In the genomic region with DNA sequence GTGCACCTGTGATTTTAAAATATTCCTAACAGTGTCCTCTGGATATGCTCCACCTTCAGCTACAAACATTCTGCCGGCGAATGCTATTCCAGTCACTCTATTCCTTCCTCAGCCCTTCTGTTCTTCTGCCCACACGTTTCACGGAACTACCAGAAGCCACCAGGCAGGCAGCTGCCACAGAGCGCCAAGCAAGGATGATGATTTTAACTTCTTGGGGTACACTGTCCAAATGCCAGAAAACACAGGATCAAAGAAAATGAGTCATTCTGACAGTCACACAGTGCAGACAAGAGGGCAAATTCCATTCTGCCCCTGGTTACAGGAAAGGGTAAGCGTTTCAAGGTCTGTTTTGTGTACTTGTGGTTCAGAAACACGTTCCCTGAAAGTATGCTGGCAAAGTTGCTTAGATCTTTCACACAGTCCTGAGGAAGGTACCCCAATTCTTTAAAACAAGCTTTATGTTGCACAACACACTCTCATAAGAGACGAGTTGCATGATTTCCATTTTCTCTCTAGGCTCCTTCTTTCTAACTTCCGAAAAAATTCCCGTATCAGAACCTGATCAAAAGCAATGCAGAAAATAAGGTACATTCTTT, we compare ENCODE assay signal across 1 cellular context.
TF ChIP-seq lines count a peak whose summit lies in the region.

No MANE protein-coding gene starts in this region.

TF ChIP-seq in HepG2, 621 proteins besides CTCF, POLR2A, EP300 and RAD21 (continued from another document and continues in another):
- TF ChIP-seq, protein P1, sequence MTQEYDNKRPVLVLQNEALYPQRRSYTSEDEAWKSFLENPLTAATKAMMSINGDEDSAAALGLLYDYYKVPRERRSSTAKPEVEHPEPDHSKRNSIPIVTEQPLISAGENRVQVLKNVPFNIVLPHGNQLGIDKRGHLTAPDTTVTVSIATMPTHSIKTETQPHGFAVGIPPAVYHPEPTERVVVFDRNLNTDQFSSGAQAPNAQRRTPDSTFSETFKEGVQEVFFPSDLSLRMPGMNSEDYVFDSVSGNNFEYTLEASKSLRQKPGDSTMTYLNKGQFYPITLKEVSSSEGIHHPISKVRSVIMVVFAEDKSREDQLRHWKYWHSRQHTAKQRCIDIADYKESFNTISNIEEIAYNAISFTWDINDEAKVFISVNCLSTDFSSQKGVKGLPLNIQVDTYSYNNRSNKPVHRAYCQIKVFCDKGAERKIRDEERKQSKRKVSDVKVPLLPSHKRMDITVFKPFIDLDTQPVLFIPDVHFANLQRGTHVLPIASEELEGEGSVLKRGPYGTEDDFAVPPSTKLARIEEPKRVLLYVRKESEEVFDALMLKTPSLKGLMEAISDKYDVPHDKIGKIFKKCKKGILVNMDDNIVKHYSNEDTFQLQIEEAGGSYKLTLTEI (CRISPR knock-in tag; conservative IDR thresholded peaks at IDR 0.05) = no peak
- TF ChIP-seq ZNF792 (CRISPR knock-in tag; IDR thresholded peaks at IDR 0.05) (peak; percentile 91), HNRNPL (IDR thresholded peaks at IDR 0.05; ENCODE audit: low read depth, low read length) (0 out of 2 replicates have a peak, but pooled peaks have one; percentile 29), ZNF567 (CRISPR knock-in tag; IDR thresholded peaks at IDR 0.05; ENCODE audit: borderline replicate concordance) (peak; percentile 51; the same call in 1 of the 2 replicates), FLYWCH1 (CRISPR knock-in tag; IDR thresholded peaks at IDR 0.05) (no peak), MED8 (CRISPR knock-in tag; IDR thresholded peaks at IDR 0.05; ENCODE audit: insufficient replicate concordance) (peak; percentile 94), ZNF264 (CRISPR knock-in tag; IDR thresholded peaks at IDR 0.05) (peak; percentile 83), ZNF572 (CRISPR knock-in tag; IDR thresholded peaks at IDR 0.05) (no peak), ETV6 (CRISPR knock-in tag; conservative IDR thresholded peaks at IDR 0.05) (peak; percentile 24; the same call in 1 of the 2 replicates), CBFB (CRISPR knock-in tag; IDR thresholded peaks at IDR 0.05) (peak; percentile 98), AKAP8 (CRISPR knock-in tag; IDR thresholded peaks at IDR 0.05) (peak; percentile 37; the same call in 1 of the 2 replicates), MED1 (CRISPR knock-in tag; IDR thresholded peaks at IDR 0.05) (peak; percentile 99), SATB2 (CRISPR knock-in tag; IDR thresholded peaks at IDR 0.05) (0 out of 2 replicates have a peak, but pooled peaks have one; percentile 17), ISX (CRISPR knock-in tag; conservative IDR thresholded peaks at IDR 0.05) (no peak)
- TF ChIP-seq, protein P2, sequence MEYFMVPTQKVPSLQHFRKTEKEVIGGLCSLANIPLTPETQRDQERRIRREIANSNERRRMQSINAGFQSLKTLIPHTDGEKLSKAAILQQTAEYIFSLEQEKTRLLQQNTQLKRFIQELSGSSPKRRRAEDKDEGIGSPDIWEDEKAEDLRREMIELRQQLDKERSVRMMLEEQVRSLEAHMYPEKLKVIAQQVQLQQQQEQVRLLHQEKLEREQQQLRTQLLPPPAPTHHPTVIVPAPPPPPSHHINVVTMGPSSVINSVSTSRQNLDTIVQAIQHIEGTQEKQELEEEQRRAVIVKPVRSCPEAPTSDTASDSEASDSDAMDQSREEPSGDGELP (IDR thresholded peaks at IDR 0.05; ENCODE audit: borderline replicate concordance, low read depth) = peak; percentile 56; the same call in 1 of the 2 replicates
- TF ChIP-seq, protein P3, sequence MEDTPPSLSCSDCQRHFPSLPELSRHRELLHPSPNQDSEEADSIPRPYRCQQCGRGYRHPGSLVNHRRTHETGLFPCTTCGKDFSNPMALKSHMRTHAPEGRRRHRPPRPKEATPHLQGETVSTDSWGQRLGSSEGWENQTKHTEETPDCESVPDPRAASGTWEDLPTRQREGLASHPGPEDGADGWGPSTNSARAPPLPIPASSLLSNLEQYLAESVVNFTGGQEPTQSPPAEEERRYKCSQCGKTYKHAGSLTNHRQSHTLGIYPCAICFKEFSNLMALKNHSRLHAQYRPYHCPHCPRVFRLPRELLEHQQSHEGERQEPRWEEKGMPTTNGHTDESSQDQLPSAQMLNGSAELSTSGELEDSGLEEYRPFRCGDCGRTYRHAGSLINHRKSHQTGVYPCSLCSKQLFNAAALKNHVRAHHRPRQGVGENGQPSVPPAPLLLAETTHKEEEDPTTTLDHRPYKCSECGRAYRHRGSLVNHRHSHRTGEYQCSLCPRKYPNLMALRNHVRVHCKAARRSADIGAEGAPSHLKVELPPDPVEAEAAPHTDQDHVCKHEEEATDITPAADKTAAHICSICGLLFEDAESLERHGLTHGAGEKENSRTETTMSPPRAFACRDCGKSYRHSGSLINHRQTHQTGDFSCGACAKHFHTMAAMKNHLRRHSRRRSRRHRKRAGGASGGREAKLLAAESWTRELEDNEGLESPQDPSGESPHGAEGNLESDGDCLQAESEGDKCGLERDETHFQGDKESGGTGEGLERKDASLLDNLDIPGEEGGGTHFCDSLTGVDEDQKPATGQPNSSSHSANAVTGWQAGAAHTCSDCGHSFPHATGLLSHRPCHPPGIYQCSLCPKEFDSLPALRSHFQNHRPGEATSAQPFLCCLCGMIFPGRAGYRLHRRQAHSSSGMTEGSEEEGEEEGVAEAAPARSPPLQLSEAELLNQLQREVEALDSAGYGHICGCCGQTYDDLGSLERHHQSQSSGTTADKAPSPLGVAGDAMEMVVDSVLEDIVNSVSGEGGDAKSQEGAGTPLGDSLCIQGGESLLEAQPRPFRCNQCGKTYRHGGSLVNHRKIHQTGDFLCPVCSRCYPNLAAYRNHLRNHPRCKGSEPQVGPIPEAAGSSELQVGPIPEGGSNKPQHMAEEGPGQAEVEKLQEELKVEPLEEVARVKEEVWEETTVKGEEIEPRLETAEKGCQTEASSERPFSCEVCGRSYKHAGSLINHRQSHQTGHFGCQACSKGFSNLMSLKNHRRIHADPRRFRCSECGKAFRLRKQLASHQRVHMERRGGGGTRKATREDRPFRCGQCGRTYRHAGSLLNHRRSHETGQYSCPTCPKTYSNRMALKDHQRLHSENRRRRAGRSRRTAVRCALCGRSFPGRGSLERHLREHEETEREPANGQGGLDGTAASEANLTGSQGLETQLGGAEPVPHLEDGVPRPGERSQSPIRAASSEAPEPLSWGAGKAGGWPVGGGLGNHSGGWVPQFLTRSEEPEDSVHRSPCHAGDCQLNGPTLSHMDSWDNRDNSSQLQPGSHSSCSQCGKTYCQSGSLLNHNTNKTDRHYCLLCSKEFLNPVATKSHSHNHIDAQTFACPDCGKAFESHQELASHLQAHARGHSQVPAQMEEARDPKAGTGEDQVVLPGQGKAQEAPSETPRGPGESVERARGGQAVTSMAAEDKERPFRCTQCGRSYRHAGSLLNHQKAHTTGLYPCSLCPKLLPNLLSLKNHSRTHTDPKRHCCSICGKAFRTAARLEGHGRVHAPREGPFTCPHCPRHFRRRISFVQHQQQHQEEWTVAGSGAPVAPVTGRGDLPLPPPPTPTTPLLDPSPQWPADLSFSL (CRISPR knock-in tag; IDR thresholded peaks at IDR 0.05) = no peak; the same call in 1 of the 2 replicates
- TF ChIP-seq, protein P4, sequence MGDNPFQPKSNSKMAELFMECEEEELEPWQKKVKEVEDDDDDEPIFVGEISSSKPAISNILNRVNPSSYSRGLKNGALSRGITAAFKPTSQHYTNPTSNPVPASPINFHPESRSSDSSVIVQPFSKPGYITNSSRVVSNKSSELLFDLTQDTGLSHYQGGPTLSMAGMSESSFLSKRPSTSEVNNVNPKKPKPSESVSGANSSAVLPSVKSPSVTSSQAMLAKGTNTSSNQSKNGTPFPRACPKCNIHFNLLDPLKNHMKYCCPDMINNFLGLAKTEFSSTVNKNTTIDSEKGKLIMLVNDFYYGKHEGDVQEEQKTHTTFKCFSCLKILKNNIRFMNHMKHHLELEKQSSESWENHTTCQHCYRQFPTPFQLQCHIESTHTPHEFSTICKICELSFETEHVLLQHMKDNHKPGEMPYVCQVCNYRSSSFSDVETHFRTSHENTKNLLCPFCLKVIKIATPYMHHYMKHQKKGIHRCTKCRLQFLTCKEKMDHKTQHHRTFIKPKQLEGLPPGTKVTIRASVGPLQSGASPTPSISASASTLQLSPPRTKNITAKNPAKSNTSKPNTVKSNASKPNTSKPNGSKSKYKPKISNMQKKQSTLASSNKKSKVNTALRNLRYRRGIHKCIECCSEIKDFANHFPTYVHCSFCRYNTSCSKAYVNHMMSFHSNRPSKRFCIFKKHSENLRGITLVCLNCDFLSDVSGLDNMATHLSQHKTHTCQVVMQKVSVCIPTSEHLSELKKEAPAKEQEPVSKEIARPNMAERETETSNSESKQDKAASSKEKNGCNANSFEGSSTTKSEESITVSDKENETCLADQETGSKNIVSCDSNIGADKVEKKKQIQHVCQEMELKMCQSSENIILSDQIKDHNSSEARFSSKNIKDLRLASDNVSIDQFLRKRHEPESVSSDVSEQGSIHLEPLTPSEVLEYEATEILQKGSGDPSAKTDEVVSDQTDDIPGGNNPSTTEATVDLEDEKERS (CRISPR knock-in tag; IDR thresholded peaks at IDR 0.05) = peak; percentile 74; the same call in 1 of the 2 replicates
- TF ChIP-seq, protein P5, sequence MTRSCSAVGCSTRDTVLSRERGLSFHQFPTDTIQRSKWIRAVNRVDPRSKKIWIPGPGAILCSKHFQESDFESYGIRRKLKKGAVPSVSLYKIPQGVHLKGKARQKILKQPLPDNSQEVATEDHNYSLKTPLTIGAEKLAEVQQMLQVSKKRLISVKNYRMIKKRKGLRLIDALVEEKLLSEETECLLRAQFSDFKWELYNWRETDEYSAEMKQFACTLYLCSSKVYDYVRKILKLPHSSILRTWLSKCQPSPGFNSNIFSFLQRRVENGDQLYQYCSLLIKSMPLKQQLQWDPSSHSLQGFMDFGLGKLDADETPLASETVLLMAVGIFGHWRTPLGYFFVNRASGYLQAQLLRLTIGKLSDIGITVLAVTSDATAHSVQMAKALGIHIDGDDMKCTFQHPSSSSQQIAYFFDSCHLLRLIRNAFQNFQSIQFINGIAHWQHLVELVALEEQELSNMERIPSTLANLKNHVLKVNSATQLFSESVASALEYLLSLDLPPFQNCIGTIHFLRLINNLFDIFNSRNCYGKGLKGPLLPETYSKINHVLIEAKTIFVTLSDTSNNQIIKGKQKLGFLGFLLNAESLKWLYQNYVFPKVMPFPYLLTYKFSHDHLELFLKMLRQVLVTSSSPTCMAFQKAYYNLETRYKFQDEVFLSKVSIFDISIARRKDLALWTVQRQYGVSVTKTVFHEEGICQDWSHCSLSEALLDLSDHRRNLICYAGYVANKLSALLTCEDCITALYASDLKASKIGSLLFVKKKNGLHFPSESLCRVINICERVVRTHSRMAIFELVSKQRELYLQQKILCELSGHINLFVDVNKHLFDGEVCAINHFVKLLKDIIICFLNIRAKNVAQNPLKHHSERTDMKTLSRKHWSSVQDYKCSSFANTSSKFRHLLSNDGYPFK (CRISPR knock-in tag; IDR thresholded peaks at IDR 0.05; ENCODE audit: borderline replicate concordance) = no peak
- TF ChIP-seq, protein P6, sequence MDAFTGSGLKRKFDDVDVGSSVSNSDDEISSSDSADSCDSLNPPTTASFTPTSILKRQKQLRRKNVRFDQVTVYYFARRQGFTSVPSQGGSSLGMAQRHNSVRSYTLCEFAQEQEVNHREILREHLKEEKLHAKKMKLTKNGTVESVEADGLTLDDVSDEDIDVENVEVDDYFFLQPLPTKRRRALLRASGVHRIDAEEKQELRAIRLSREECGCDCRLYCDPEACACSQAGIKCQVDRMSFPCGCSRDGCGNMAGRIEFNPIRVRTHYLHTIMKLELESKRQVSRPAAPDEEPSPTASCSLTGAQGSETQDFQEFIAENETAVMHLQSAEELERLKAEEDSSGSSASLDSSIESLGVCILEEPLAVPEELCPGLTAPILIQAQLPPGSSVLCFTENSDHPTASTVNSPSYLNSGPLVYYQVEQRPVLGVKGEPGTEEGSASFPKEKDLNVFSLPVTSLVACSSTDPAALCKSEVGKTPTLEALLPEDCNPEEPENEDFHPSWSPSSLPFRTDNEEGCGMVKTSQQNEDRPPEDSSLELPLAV (CRISPR knock-in tag; conservative IDR thresholded peaks at IDR 0.05; ENCODE audit: low read depth) = no peak
- TF ChIP-seq, protein P7, sequence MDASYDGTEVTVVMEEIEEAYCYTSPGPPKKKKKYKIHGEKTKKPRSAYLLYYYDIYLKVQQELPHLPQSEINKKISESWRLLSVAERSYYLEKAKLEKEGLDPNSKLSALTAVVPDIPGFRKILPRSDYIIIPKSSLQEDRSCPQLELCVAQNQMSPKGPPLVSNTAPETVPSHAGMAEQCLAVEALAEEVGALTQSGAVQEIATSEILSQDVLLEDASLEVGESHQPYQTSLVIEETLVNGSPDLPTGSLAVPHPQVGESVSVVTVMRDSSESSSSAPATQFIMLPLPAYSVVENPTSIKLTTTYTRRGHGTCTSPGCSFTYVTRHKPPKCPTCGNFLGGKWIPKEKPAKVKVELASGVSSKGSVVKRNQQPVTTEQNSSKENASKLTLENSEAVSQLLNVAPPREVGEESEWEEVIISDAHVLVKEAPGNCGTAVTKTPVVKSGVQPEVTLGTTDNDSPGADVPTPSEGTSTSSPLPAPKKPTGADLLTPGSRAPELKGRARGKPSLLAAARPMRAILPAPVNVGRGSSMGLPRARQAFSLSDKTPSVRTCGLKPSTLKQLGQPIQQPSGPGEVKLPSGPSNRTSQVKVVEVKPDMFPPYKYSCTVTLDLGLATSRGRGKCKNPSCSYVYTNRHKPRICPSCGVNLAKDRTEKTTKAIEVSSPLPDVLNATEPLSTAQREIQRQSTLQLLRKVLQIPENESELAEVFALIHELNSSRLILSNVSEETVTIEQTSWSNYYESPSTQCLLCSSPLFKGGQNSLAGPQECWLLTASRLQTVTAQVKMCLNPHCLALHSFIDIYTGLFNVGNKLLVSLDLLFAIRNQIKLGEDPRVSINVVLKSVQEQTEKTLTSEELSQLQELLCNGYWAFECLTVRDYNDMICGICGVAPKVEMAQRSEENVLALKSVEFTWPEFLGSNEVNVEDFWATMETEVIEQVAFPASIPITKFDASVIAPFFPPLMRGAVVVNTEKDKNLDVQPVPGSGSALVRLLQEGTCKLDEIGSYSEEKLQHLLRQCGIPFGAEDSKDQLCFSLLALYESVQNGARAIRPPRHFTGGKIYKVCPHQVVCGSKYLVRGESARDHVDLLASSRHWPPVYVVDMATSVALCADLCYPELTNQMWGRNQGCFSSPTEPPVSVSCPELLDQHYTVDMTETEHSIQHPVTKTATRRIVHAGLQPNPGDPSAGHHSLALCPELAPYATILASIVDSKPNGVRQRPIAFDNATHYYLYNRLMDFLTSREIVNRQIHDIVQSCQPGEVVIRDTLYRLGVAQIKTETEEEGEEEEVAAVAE (CRISPR knock-in tag; IDR thresholded peaks at IDR 0.05; ENCODE audit: borderline replicate concordance) = peak; percentile 88; the same call in 1 of the 2 replicates
- TF ChIP-seq, protein P8, sequence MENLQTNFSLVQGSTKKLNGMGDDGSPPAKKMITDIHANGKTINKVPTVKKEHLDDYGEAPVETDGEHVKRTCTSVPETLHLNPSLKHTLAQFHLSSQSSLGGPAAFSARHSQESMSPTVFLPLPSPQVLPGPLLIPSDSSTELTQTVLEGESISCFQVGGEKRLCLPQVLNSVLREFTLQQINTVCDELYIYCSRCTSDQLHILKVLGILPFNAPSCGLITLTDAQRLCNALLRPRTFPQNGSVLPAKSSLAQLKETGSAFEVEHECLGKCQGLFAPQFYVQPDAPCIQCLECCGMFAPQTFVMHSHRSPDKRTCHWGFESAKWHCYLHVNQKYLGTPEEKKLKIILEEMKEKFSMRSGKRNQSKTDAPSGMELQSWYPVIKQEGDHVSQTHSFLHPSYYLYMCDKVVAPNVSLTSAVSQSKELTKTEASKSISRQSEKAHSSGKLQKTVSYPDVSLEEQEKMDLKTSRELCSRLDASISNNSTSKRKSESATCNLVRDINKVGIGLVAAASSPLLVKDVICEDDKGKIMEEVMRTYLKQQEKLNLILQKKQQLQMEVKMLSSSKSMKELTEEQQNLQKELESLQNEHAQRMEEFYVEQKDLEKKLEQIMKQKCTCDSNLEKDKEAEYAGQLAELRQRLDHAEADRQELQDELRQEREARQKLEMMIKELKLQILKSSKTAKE (CRISPR knock-in tag; IDR thresholded peaks at IDR 0.05; ENCODE audit: borderline replicate concordance) = no peak; the same call in 1 of the 2 replicates
